Comparison of ENCODE assay signal across 8 cellular contexts in genomic region chr1:161763522-161764098, GRCh38. TPM values are rescaled to one million over a fixed set of nuclear protein-coding genes. Genes with fewer than 3 reads are reported as not detected.
DNase-seq lines count a peak whose midpoint lies in the region; ATAC-seq, FAIRE-seq and TF ChIP-seq lines count a peak whose summit lies in the region.

No MANE protein-coding gene starts in this region.

- no peak for ATAC-seq in GM21717 (IDR thresholded peaks at IDR 0.05; ENCODE audit: unreplicated experiment)
- ATAC-seq in GM19035 (IDR thresholded peaks at IDR 0.05; ENCODE audit: unreplicated experiment), result no peak

- peak; percentile 31 for TF ChIP-seq CTCF in kidney (IDR thresholded peaks at IDR 0.05; ENCODE audit: borderline replicate concordance, extremely low read depth, insufficient read depth)

- peaks cover 0 to 2% of the 10 kb centered on the region in 2 donors for H3K36me3 ChIP-seq in kidney (ENCODE audit: control insufficient read depth in 1 of 2, insufficient read depth in 2 of 2, low read length in 2 of 2)

- peak; percentile 16 for DNase-seq in activated CD4-positive, CD25-positive, alpha-beta regulatory T cell treated with anti-CD3 and anti-CD28 coated beads, Interleukin-2, amount 50 U/mL, for 16 hours (ENCODE audit: low read depth, low spot score)
- no peak for DNase-seq in activated CD4-positive, CD25-positive, alpha-beta regulatory T cell treated with anti-CD3 and anti-CD28 coated beads, Interleukin-2, amount 50 U/mL, for 72 hours
- DNase-seq in NCI-H526 (lab: John Stamatoyannopoulos, UW), result peak; percentile 69 to 82
- peak; percentile 10 for DNase-seq in activated effector memory CD4-positive, alpha-beta T cell treated with Interleukin-2 at 50 U/mL for 16 hours
- no peak for DNase-seq in kidney
- no peak for DNase-seq in DMS153 treated with DMSO at 0.1 percent for 48 hours (lab: John Stamatoyannopoulos, UW; ENCODE audit: unreplicated experiment)

- H3K9me3 ChIP-seq in kidney (ENCODE audit: control insufficient read depth in 1 of 2, low read length in 2 of 2), result no peaks in the 10 kb centered on the region

- no peak overlapping the region for H3K4me3 ChIP-seq in kidney (ENCODE audit: low read length in 2 of 2)

- H3K9ac ChIP-seq in kidney (ENCODE audit: low read length in 2 of 2), result no peak overlapping the region

- no peak for FAIRE-seq in kidney (lab: Jason Lieb, UNC)

- no peak overlapping the region for H3K27ac ChIP-seq in kidney (ENCODE audit: low read depth in 2 of 2, low read length in 2 of 2)

- intact Hi-C loops in kidney (cut with DNase I), result no loop called here

- peaks cover 0 to 3% of the 10 kb centered on the region in 2 donors for H3K4me1 ChIP-seq in kidney (ENCODE audit: control insufficient read depth in 1 of 2, insufficient read depth in 1 of 2, low read depth in 1 of 2, low read length in 2 of 2)

RNA-seq across cellular contexts. Expression of gene ATF6, which starts 2.5 kb away (rescaled TPM):
- total RNA-seq in kidney, result 35.6 TPM
- polyA plus RNA-seq in kidney (ENCODE audit: insufficient read depth, low read depth, low replicate concordance), result 11.5 TPM

RNA-seq across cellular contexts. Expression of gene DUSP12, which starts 14.0 kb away (rescaled TPM):
- 21.3 TPM for total RNA-seq in kidney
- 17.9 TPM for polyA plus RNA-seq in kidney (ENCODE audit: insufficient read depth, low read depth, low replicate concordance)

RNA-seq across cellular contexts. Expression of gene FCRLB, which starts 42.3 kb away (rescaled TPM):
- 2.3 TPM for total RNA-seq in kidney
- polyA plus RNA-seq in kidney (ENCODE audit: insufficient read depth, low read depth, low replicate concordance), result 2.8 TPM

RNA-seq across cellular contexts. Expression of gene FCRLA, which starts 56.6 kb away (rescaled TPM):
- 1.7 TPM for total RNA-seq in kidney
- polyA plus RNA-seq in kidney (ENCODE audit: insufficient read depth, low read depth, low replicate concordance), result not detected

Comparison
In these comparisons a context has a peak if more than half of its experiments do, and no peak if none do; other contexts are left out.
1. DNase-seq: peak in activated CD4-positive, CD25-positive, alpha-beta regulatory T cell treated with anti-CD3 and anti-CD28 coated beads, Interleukin-2, amount 50 U/mL, for 16 hours (single experiment), NCI-H526 (2 of 2) and activated effector memory CD4-positive, alpha-beta T cell treated with Interleukin-2 at 50 U/mL for 16 hours (single experiment); none in activated CD4-positive, CD25-positive, alpha-beta regulatory T cell treated with anti-CD3 and anti-CD28 coated beads, Interleukin-2, amount 50 U/mL, for 72 hours (single experiment), kidney (single experiment) and DMS153 treated with DMSO at 0.1 percent for 48 hours (single experiment).